In genomic region chr6:110183292-110183691, GRCh38 we compare ENCODE assay signal across 1 cellular context.
TF ChIP-seq lines count a peak whose summit lies in the region.

No MANE protein-coding gene starts in this region.

TF ChIP-seq in HepG2, 621 proteins besides CTCF, POLR2A, EP300 and RAD21:
- TF ChIP-seq ARID3A (IDR thresholded peaks at IDR 0.05; ENCODE audit: low read depth, low read length) (no peak), NR2F6 (IDR thresholded peaks at IDR 0.05) (no peak), NR2F6 (CRISPR knock-in tag; IDR thresholded peaks at IDR 0.05) (no peak), ZNF333 (CRISPR knock-in tag; IDR thresholded peaks at IDR 0.05; ENCODE audit: borderline replicate concordance) (no peak), ZNF607 (CRISPR knock-in tag; IDR thresholded peaks at IDR 0.05; ENCODE audit: borderline replicate concordance) (no peak), KLF15 (CRISPR knock-in tag; IDR thresholded peaks at IDR 0.05; ENCODE audit: borderline replicate concordance) (no peak), ZBTB44 (CRISPR knock-in tag; IDR thresholded peaks at IDR 0.05) (no peak), ZSCAN31 (CRISPR knock-in tag; IDR thresholded peaks at IDR 0.05; ENCODE audit: low read depth) (no peak)
